In the genomic region with DNA sequence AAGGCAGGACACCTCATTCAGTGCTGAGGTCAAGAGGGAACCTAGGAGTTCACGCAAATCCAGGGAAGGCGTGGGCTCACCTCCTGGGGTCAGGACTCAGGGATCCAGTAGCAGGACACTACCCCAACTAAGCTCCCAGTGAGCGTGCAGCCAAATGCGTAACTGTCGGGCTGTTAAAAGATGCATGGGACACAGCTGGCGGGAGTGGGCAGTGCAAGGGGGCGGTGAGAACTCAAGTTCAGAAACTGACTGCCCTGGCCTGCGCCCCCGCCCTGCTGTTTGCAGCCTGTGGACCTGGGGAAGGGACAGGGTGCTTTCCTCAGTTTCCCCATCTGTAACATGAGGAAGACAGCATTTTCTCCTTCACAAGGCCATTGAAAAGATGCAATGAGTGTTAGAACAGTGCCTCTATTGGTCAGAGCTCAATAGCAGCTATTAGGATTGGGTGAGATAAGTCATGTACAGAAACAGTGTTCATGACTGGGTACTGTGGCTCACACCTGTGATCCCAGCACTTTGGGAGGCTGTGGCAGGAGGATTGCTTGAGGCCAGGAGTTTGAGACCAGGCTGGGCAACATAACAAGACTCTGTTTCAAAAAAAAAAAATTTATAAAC, we compare ENCODE assay signal across 21 cellular contexts.
DNase-seq lines count a peak whose midpoint lies in the region; ATAC-seq and TF ChIP-seq lines count a peak whose summit lies in the region.
"Had no signal": no experiment of that assay in that cellular context is flagged by ENCODE, and none has a peak within 500 bp of the region (broad histone marks: within the 10 kb centered on the region; RNA-seq: fewer than 3 reads in every experiment).

No MANE protein-coding gene starts in this region.

- no peak overlapping the region for H3K9ac ChIP-seq in DND-41 (ENCODE audit: low read depth, low read length)

- H3K9me3 ChIP-seq in DND-41 (ENCODE audit: insufficient read depth, low read length, severe bottlenecking): no peaks in the 10 kb centered on the region
- H3K9me3 ChIP-seq: body of pancreas, tibial nerve had no signal

- H4K20me1 ChIP-seq in DND-41 (ENCODE audit: insufficient read depth, low read length): no peaks in the 10 kb centered on the region

- no peaks in the 10 kb centered on the region for H3K4me1 ChIP-seq in DND-41 (ENCODE audit: insufficient read depth, low read length)
- H3K4me1 ChIP-seq: body of pancreas, tibial nerve had no signal

- no peak overlapping the region for H3K4me3 ChIP-seq in DND-41 (ENCODE audit: low read depth in 1 of 2, low read length in 2 of 2)
- H3K4me3 ChIP-seq in fibroblast of mammary gland (ENCODE audit: control insufficient read depth, low read depth, low read length): no peak overlapping the region
- H3K4me3 ChIP-seq: body of pancreas, tibial nerve had no signal

- POLR2A ChIA-PET in RWPE1 (lab: Yijun Ruan, JAX; ENCODE audit: low non-redundant PET): no interaction called here

- CTCF ChIA-PET in RWPE1 (lab: Yijun Ruan, JAX): interaction anchor here (0.6 kb wide), 1 partner anchor 87 kb away, joined by 4 read pairs; no protein-coding TSS in a partner anchor

- TF ChIP-seq CTCF in DND-41 (IDR thresholded peaks at IDR 0.05; ENCODE audit: borderline replicate concordance, extremely low read depth, low read length, poor library complexity, severe bottlenecking) (peak; percentile 37), RWPE1 (conservative IDR thresholded peaks at IDR 0.05; ENCODE audit: low read depth) (no peak), fibroblast of mammary gland (conservative IDR thresholded peaks at IDR 0.05; ENCODE audit: control insufficient read depth, insufficient read depth, low read depth, low read length) (peak; percentile 14)

- no peaks in the 10 kb centered on the region for H3K36me3 ChIP-seq in DND-41 (ENCODE audit: insufficient read depth, low read length)

- H3K79me2 ChIP-seq in DND-41 (ENCODE audit: insufficient read depth, low read length): no peaks in the 10 kb centered on the region

- no peaks in the 10 kb centered on the region for H3K27me3 ChIP-seq in DND-41 (ENCODE audit: insufficient read depth, low read length, poor library complexity)
- H3K27me3 ChIP-seq: body of pancreas, tibial nerve had no signal

- no peak overlapping the region for H2AFZ ChIP-seq in DND-41 (ENCODE audit: low read depth, low read length)

- ATAC-seq in DND-41 (ENCODE audit: insufficient read depth, low read depth) (peak; percentile 44; the same call in 2 of the 3 replicates), HG02981 (IDR thresholded peaks at IDR 0.05; ENCODE audit: unreplicated experiment) (no peak), GM19023 (IDR thresholded peaks at IDR 0.05; ENCODE audit: unreplicated experiment) (no peak)
- ATAC-seq: body of pancreas had no signal

- peak; percentile 11 for DNase-seq in DMS53 (lab: John Stamatoyannopoulos, UW)
- DNase-seq in DMS53 treated with DMSO at 0.1 percent for 48 hours (lab: John Stamatoyannopoulos, UW; ENCODE audit: unreplicated experiment): no peak
- no peak for DNase-seq in DND-41
- DNase-seq in RWPE1 (ENCODE audit: low spot score): no peak
- no peak for DNase-seq in fibroblast of mammary gland (ENCODE audit: low read depth)
- no peak for DNase-seq in activated effector memory CD4-positive, alpha-beta T cell treated with Interleukin-2 at 50 U/mL for 16 hours
- DNase-seq: 8988T; activated CD4-positive, alpha-beta T cell treated with anti-CD3 and anti-CD28 coated beads for 4 hours; body of pancreas; hippocampal formation; kidney glomerular epithelial cell; midbrain; NCI-H1417; NCI-H2227 treated with DMSO at 0.1 percent for 48 hours; occipital lobe; SHP77 treated with DMSO at 0.1 percent for 48 hours; stimulated activated CD4-positive, alpha-beta T cell treated with anti-CD3 and anti-CD28 coated beads, Interleukin-4, amount 100 ng/mL, for 1 hour; stimulated activated CD8-positive, alpha-beta memory T cell treated with anti-CD3 and anti-CD28 coated beads, Interleukin-4, amount 100 ng/mL, for 48 hours had no signal

- no peak overlapping the region for H3K4me2 ChIP-seq in DND-41 (ENCODE audit: insufficient read depth, low read length)

- H3K27ac ChIP-seq in DND-41 (ENCODE audit: low read length) (no peak overlapping the region), RWPE1 (peak overlapping the region; percentile 36)
- H3K27ac ChIP-seq: body of pancreas, tibial nerve had no signal
